8 cellular contexts compared by ENCODE assay signal in genomic region chr14:36070056-36071043, GRCh38.
DNase-seq lines count a peak whose midpoint lies in the region; ATAC-seq, FAIRE-seq and TF ChIP-seq lines count a peak whose summit lies in the region.

No MANE protein-coding gene starts in this region.

- no peak overlapping the region for H4K91ac ChIP-seq in H1 (replicated peaks; ENCODE audit: insufficient read length, low read length)

- H3K56ac ChIP-seq in H1 (replicated peaks; ENCODE audit: insufficient read length, low read depth, low read length) (no peak overlapping the region), mesendoderm (ENCODE audit: low read length) (no peak overlapping the region)

- H4K5ac ChIP-seq in H1 (ENCODE audit: insufficient read length, low read depth, low read length) (no peak overlapping the region), mesendoderm (ENCODE audit: low read length) (no peak overlapping the region)

- 56% methylated on average over 12 of the region's 12 CpGs; no CpG with 5 or more reads in 1 of the 2 experiments for WGBS in H1 (ENCODE audit: extremely low coverage in 1 of 2, insufficient coverage in 1 of 2, insufficient read length in 1 of 2, insufficient replicate concordance in 2 of 2, low coverage in 1 of 2, low lambda C conversion rate in 2 of 2, missing lambda C conversion rate in 1 of 2), 2 experiments
- WGBS in mesendoderm (ENCODE audit: extremely low coverage, insufficient coverage, low lambda C conversion rate) = no CpG with 5 or more reads among the region's 12 CpGs

- H3K4me2 ChIP-seq in H1 (ENCODE audit: insufficient read depth in 1 of 2, low read depth in 2 of 2, low read length in 2 of 2) = no peak overlapping the region
- no peak overlapping the region for H3K4me2 ChIP-seq in mesendoderm (ENCODE audit: low read length)

- H2AK5ac ChIP-seq in H1 (ENCODE audit: low read depth, low read length) (no peak overlapping the region), mesendoderm (ENCODE audit: low read length) (no peak overlapping the region)

- no peak for DNase-seq in GM12864 (ENCODE audit: low read depth)
- DNase-seq in HEK293T (ENCODE audit: extremely low spot score) = peak; percentile 76
- DNase-seq in NCI-H1417 treated with DMSO at 0.1 percent for 48 hours (lab: John Stamatoyannopoulos, UW) = peak; percentile 29
- DNase-seq in SW480 (ENCODE audit: low spot score) = peak; percentile 70
- DNase-seq in H1 (ENCODE audit: low read depth in 1 of 2, low spot score in 2 of 2) = peak; percentile 44 to 70
- DNase-seq in mesendoderm = peak; percentile 76
- DNase-seq in SKM-1 treated with dmso at 0.1 percent for 144 hours (lab: John Stamatoyannopoulos, UW; ENCODE audit: unreplicated experiment) = no peak

- TF ChIP-seq CTCF in GM12864 (IDR thresholded peaks at IDR 0.05; ENCODE audit: low read depth, low read length, missing control alignments) (peak; percentile 75), H1 (IDR thresholded peaks at IDR 0.05; ENCODE audit: control extremely low read depth in 1 of 3, insufficient read depth in 1 of 3, low read depth in 1 of 3, low read length in 3 of 3) (peak; percentile 84 to 92 (median 87))

- TF ChIP-seq POLR2A in H1 (IDR thresholded peaks at IDR 0.05; ENCODE audit: control extremely low read depth in 1 of 2, low read depth in 2 of 2, low read length in 2 of 2) = no peak

- TF ChIP-seq RAD21 in H1 (IDR thresholded peaks at IDR 0.05 in 1 of 2, conservative IDR thresholded peaks at IDR 0.05 in 1 of 2; ENCODE audit: low read depth in 2 of 2, low read length in 2 of 2) = peak; percentile 92 to 96

- no peak overlapping the region for H2BK5ac ChIP-seq in H1 (ENCODE audit: low read depth, low read length)
- H2BK5ac ChIP-seq in mesendoderm (ENCODE audit: low read length) = no peak overlapping the region

- no peak overlapping the region for H3K23ac ChIP-seq in H1 (ENCODE audit: insufficient read length)
- H3K23ac ChIP-seq in mesendoderm (ENCODE audit: low read length) = no peak overlapping the region

- H3K23me2 ChIP-seq in H1 (ENCODE audit: low read depth, low read length) = no peaks in the 10 kb centered on the region

- H3K27ac ChIP-seq in H1 (ENCODE audit: low read depth, low read length) (no peak overlapping the region), mesendoderm (ENCODE audit: low read depth, low read length) (no peak overlapping the region)

- no peak overlapping the region for H3K14ac ChIP-seq in H1 (ENCODE audit: insufficient read length)

- no peak overlapping the region for H4K8ac ChIP-seq in H1 (ENCODE audit: extremely low read depth, insufficient read depth, low read length)
- H4K8ac ChIP-seq in mesendoderm (ENCODE audit: low read depth, low read length) = no peak overlapping the region

- H3K4me1 ChIP-seq in H1 (replicated peaks in 1 of 4; ENCODE audit: control insufficient read depth in 3 of 4, insufficient read depth in 4 of 4, low read length in 3 of 4) (no peaks in the 10 kb centered on the region), mesendoderm (ENCODE audit: control insufficient read depth, low read depth, low read length) (no peaks in the 10 kb centered on the region)

- H3K4ac ChIP-seq in H1 (replicated peaks; ENCODE audit: insufficient read length, low read depth, low read length) (no peak overlapping the region), mesendoderm (ENCODE audit: low read depth, low read length) (no peak overlapping the region)

- H3K4me3 ChIP-seq in GM12864 (ENCODE audit: low read depth, low read length) (no peak overlapping the region), H1 (ENCODE audit: extremely low read depth in 1 of 4, insufficient read depth in 2 of 4, low read depth in 3 of 4, low read length in 4 of 4) (no peak overlapping the region), mesendoderm (ENCODE audit: low read length) (no peak overlapping the region)

- peak; percentile 85 for FAIRE-seq in H1 (lab: Jason Lieb, UNC)

- H4K20me1 ChIP-seq in H1 (replicated peaks in 1 of 2; ENCODE audit: control insufficient read depth in 1 of 2, insufficient read depth in 2 of 2, low read length in 2 of 2) = no peaks in the 10 kb centered on the region

- H3K36me3 ChIP-seq in H1 (ENCODE audit: control insufficient read depth in 2 of 4, insufficient read depth in 4 of 4, low read length in 3 of 4) (no peaks in the 10 kb centered on the region), mesendoderm (ENCODE audit: control insufficient read depth, insufficient read depth, low read length) (no peaks in the 10 kb centered on the region)

- no peak overlapping the region for H2BK12ac ChIP-seq in H1 (ENCODE audit: low read depth, low read length)

- H2AFZ ChIP-seq in H1 (ENCODE audit: low read length) = no peak overlapping the region

- no peak overlapping the region for H2BK20ac ChIP-seq in H1 (ENCODE audit: low read length)

- no peak overlapping the region for H3K18ac ChIP-seq in H1 (ENCODE audit: extremely low read depth, low read length)
- no peak overlapping the region for H3K18ac ChIP-seq in mesendoderm (ENCODE audit: low read length)

- H3K9ac ChIP-seq in H1 (replicated peaks in 1 of 4; ENCODE audit: extremely low read depth in 1 of 4, low read depth in 3 of 4, low read length in 3 of 4) (no peak overlapping the region), mesendoderm (ENCODE audit: low read length) (no peak overlapping the region)

- TF ChIP-seq EP300 in H1 (IDR thresholded peaks at IDR 0.05; ENCODE audit: borderline replicate concordance in 1 of 2, low read depth in 2 of 2, low read length in 2 of 2) = no peak

- no peaks in the 10 kb centered on the region; a peak in 1 of 4 replicates for H3K9me3 ChIP-seq in H1 (ENCODE audit: insufficient read depth in 2 of 2, low read depth in 1 of 2, low read length in 1 of 2)

- CTCF ChIA-PET in HEK293T (lab: Yijun Ruan, JAX) = interaction anchor here (0.8 to 2.8 kb wide), 27 partner anchors 9 to 1073 kb away, joined by 3 to 22 read pairs (median 4); partner anchors contain the start of gene NKX2-8
- CTCF ChIA-PET in H1 (lab: Charles Lee; ENCODE audit: partially characterized antibody) = interaction anchor here (0.5 to 6.1 kb wide), 89 partner anchors 9 to 1519 kb away, joined by 3 to 79 read pairs (median 4); partner anchors contain the start of gene PTCSC3

- no peaks in the 10 kb centered on the region for H3K79me1 ChIP-seq in H1 (ENCODE audit: low read depth, low read length)
- H3K79me1 ChIP-seq in mesendoderm (ENCODE audit: low read length) = no peaks in the 10 kb centered on the region

- H3K27me3 ChIP-seq in H1 (replicated peaks in 1 of 4; ENCODE audit: control insufficient read depth in 3 of 4, extremely low read depth in 1 of 4, insufficient read depth in 3 of 4, low read length in 3 of 4) (no peaks in the 10 kb centered on the region), mesendoderm (ENCODE audit: insufficient read depth, low read length, poor library complexity) (no peaks in the 10 kb centered on the region)

- H2BK120ac ChIP-seq in H1 (replicated peaks; ENCODE audit: low read depth, low read length) (no peak overlapping the region), mesendoderm (ENCODE audit: low read depth, low read length) (no peak overlapping the region)

- no peak for ATAC-seq in GM21786 (IDR thresholded peaks at IDR 0.05; ENCODE audit: unreplicated experiment)

- no peaks in the 10 kb centered on the region for H3K79me2 ChIP-seq in H1 (ENCODE audit: control insufficient read depth in 1 of 2, insufficient read depth in 2 of 2, low read length in 2 of 2)
- H3K79me2 ChIP-seq in mesendoderm (ENCODE audit: control insufficient read depth, insufficient read depth, low read length) = no peaks in the 10 kb centered on the region

- POLR2A ChIA-PET in HEK293T (lab: Yijun Ruan, JAX) (no interaction called here), H1 (lab: Charles Lee; ENCODE audit: partially characterized antibody) (no interaction called here)

- no peak overlapping the region for H2BK15ac ChIP-seq in H1 (ENCODE audit: low read length)
- H2BK15ac ChIP-seq in mesendoderm (replicated peaks; ENCODE audit: low read depth) = no peak overlapping the region

TF ChIP-seq in HEK293T, 16 proteins besides CTCF, POLR2A, EP300 and RAD21 (continues in another document):
- TF ChIP-seq BHLHE40 (IDR thresholded peaks at IDR 0.05; ENCODE audit: borderline replicate concordance) = no peak
- no peak for TF ChIP-seq ZNF384 (IDR thresholded peaks at IDR 0.05)
- TF ChIP-seq HDGF (IDR thresholded peaks at IDR 0.05; ENCODE audit: borderline replicate concordance) = no peak
- no peak for TF ChIP-seq TARDBP (IDR thresholded peaks at IDR 0.05)
- TF ChIP-seq ARNT (IDR thresholded peaks at IDR 0.05) = no peak
- TF ChIP-seq FOXM1 (IDR thresholded peaks at IDR 0.05; ENCODE audit: borderline replicate concordance) = no peak
- no peak for TF ChIP-seq L3MBTL2 (conservative IDR thresholded peaks at IDR 0.05)
- no peak for TF ChIP-seq ELF4 (IDR thresholded peaks at IDR 0.05)
- no peak for TF ChIP-seq PKNOX1 (IDR thresholded peaks at IDR 0.05)

TF ChIP-seq in H1, 55 proteins besides CTCF, POLR2A, EP300 and RAD21 (continues in another document):
- TF ChIP-seq E2F6 (IDR thresholded peaks at IDR 0.05) = no peak
- TF ChIP-seq SIX5 (IDR thresholded peaks at IDR 0.05; ENCODE audit: low read depth, low read length) = no peak
- no peak for TF ChIP-seq KDM5A (IDR thresholded peaks at IDR 0.05; ENCODE audit: low read length)
- no peak for TF ChIP-seq EGR1 (IDR thresholded peaks at IDR 0.05; ENCODE audit: borderline replicate concordance, low read depth, low read length)
- TF ChIP-seq CHD2 (IDR thresholded peaks at IDR 0.05; ENCODE audit: low read length) = no peak
- TF ChIP-seq SP2 (IDR thresholded peaks at IDR 0.05; ENCODE audit: low read length) = no peak
- TF ChIP-seq SAP30 (IDR thresholded peaks at IDR 0.05; ENCODE audit: insufficient read depth, insufficient replicate concordance, low read length) = no peak
- TF ChIP-seq CBX5 (IDR thresholded peaks at IDR 0.05; ENCODE audit: low read depth, low read length) = no peak
- no peak for TF ChIP-seq ATF2 (IDR thresholded peaks at IDR 0.05; ENCODE audit: low read length)
- TF ChIP-seq FOSL1 (IDR thresholded peaks at IDR 0.05; ENCODE audit: insufficient read depth, low read depth, low read length) = no peak

Comparison
In these comparisons a context has a peak if more than half of its experiments do, and no peak if none do; other contexts are left out.
1. DNase-seq: peak in HEK293T (single experiment), NCI-H1417 treated with DMSO at 0.1 percent for 48 hours (single experiment), SW480 (single experiment), H1 (2 of 2) and mesendoderm (single experiment); none in GM12864 (single experiment) and SKM-1 treated with dmso at 0.1 percent for 144 hours (single experiment).